In the genomic region with DNA sequence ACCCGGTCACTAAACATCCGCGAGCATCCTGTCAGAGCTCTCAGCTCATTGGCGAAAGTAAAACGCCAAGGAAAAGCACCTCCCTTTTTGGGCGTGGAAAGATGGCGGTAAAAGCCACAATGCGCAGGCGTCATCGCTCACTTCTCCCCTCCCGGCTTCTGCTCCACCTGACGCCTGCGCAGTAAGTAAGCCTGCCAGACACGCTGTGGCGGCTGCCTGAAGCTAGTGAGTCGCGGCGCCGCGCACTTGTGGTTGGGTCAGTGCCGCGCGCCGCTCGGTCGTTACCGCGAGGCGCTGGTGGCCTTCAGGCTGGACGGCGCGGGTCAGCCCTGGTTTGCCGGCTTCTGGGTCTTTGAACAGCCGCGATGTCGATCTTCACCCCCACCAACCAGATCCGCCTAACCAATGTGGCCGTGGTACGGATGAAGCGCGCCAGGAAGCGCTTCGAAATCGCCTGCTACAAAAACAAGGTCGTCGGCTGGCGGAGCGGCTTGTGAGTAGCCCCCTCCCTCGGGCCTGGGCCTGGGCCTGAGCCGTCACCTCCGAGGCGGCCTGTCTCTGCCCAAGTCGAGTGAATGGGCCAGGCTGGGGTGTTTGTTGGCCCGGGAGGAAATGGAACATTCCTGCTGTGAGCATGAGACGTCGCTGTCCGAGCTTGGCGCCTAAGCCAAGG, we compare ENCODE assay signal across 8 cellular contexts. TPM values are rescaled to one million over a fixed set of nuclear protein-coding genes. Genes with fewer than 3 reads are reported as not detected.
DNase-seq lines count a peak whose midpoint lies in the region; ATAC-seq and TF ChIP-seq lines count a peak whose summit lies in the region.
"Not testable (repeated sequence)": the region's sequence is repeated elsewhere in the genome, so short reads cannot be mapped to it uniquely, and the experiment has no call there.

No MANE protein-coding gene starts in this region.

- H3K4me3 ChIP-seq in GM23338 (peak overlapping the region; percentile 82), fibroblast of lung (replicated peaks in 1 of 4; ENCODE audit: control extremely low read depth in 1 of 4, insufficient read depth in 1 of 4, low read depth in 3 of 4, low read length in 4 of 4) (peak overlapping the region; percentile 30 to 69 (median 54))

- not testable (repeated sequence) for H3K4me1 Mint-ChIP-seq in GM23338
- peaks cover 8 to 40% (median 9%) of the 10 kb centered on the region in 3 donors for H3K4me1 Mint-ChIP-seq in naive B cell
- H3K4me1 Mint-ChIP-seq in stimulated activated effector memory CD8-positive, alpha-beta T cell treated with anti-CD3 and anti-CD28 coated beads, Interleukin-12 subunit alpha, Interleukin-12 subunit beta, amount 100 ng/mL, for 72 hours, result peaks cover 24% of the 10 kb centered on the region

- H3K27ac ChIP-seq in GM23338 (ENCODE audit: low read depth) (peak overlapping the region; percentile 78; the same call in 1 of the 2 replicates), fibroblast of lung (ENCODE audit: insufficient read depth, low read length) (peak overlapping the region; percentile 87)

- DNase-seq in Daoy (ENCODE audit: low read depth) (peak; percentile 100), GM23338 (ENCODE audit: low spot score) (peak; percentile 99), Kasumi-1 (lab: John Stamatoyannopoulos, UW) (peak; percentile 94 to 95), RKO (ENCODE audit: low spot score) (peak; percentile 98), fibroblast of lung (ENCODE audit: low read depth in 2 of 2) (peak; percentile 96 to 99), naive B cell (peak; percentile 95)
- DNase-seq in activated T-helper 1 cell treated with anti-CD3 and anti-CD28 coated beads, Interleukin-2, amount 50 U/mL, for 16 hours (ENCODE audit: low read depth in 1 of 2, low spot score in 1 of 2), result peak; percentile 90 to 92
- DNase-seq in stimulated activated effector memory CD8-positive, alpha-beta T cell treated with anti-CD3 and anti-CD28 coated beads, Interleukin-12 subunit alpha, Interleukin-12 subunit beta, amount 100 ng/mL, for 72 hours (ENCODE audit: low spot score in 2 of 2), result peak; percentile 86 to 99

- peak; percentile 63 for ATAC-seq in GM23338
- peak; percentile 41 to 51 for ATAC-seq in naive B cell (ENCODE audit: low read depth in 2 of 2)
- peak; percentile 74 for ATAC-seq in stimulated activated effector memory CD8-positive, alpha-beta T cell treated with anti-CD3 and anti-CD28 coated beads, Interleukin-12 subunit alpha, Interleukin-12 subunit beta, amount 100 ng/mL, for 72 hours

- peaks cover 13% of the 10 kb centered on the region for H3K27me3 Mint-ChIP-seq in GM23338 (ENCODE audit: insufficient read depth, low read depth, poor library complexity)
- H3K27me3 Mint-ChIP-seq in naive B cell, result not testable (repeated sequence)

- not testable (repeated sequence) for TF ChIP-seq CTCF in GM23338 (conservative IDR thresholded peaks at IDR 0.05; ENCODE audit: low read depth in 2 of 2); fibroblast of lung (conservative IDR thresholded peaks at IDR 0.05 in 1 of 2, IDR thresholded peaks at IDR 0.05 in 1 of 2; ENCODE audit: low read depth in 1 of 2, low read length in 2 of 2)

- H3K4me1 ChIP-seq in GM23338 (ENCODE audit: insufficient read depth), result peaks cover 11% of the 10 kb centered on the region
- H3K4me1 ChIP-seq in fibroblast of lung (ENCODE audit: control insufficient read depth, extremely low read depth, insufficient read depth, low read length), result not testable (repeated sequence)

- not testable (repeated sequence) for H3K9me2 ChIP-seq in GM23338 (ENCODE audit: insufficient read depth)

- H3K27me3 ChIP-seq in GM23338 (ENCODE audit: insufficient read depth); fibroblast of lung (ENCODE audit: control insufficient read depth, insufficient read depth, low read length): not testable (repeated sequence)

- peak overlapping the region; percentile 80 for H3K9ac ChIP-seq in fibroblast of lung (ENCODE audit: insufficient read depth, low read length)

- H3K9me3 ChIP-seq in fibroblast of lung (ENCODE audit: control insufficient read depth, insufficient read depth, low read depth, low read length), result not testable (repeated sequence)

- H3K79me2 ChIP-seq in GM23338 (replicated peaks; ENCODE audit: insufficient read depth) (peaks cover 43% of the 10 kb centered on the region), fibroblast of lung (ENCODE audit: control insufficient read depth, insufficient read depth, low read length) (peaks cover 19% of the 10 kb centered on the region)

- H3K4me3 Mint-ChIP-seq in GM23338 (peak overlapping the region; percentile 94), naive B cell (peak overlapping the region; percentile 94 to 100 (median 98))
- H3K4me3 Mint-ChIP-seq in stimulated activated effector memory CD8-positive, alpha-beta T cell treated with anti-CD3 and anti-CD28 coated beads, Interleukin-12 subunit alpha, Interleukin-12 subunit beta, amount 100 ng/mL, for 72 hours, result peak overlapping the region; percentile 91

- H3K27ac Mint-ChIP-seq in GM23338, result peak overlapping the region; percentile 91
- peak overlapping the region; percentile 98 to 99 (median 99) for H3K27ac Mint-ChIP-seq in naive B cell
- peak overlapping the region; percentile 97 for H3K27ac Mint-ChIP-seq in stimulated activated effector memory CD8-positive, alpha-beta T cell treated with anti-CD3 and anti-CD28 coated beads, Interleukin-12 subunit alpha, Interleukin-12 subunit beta, amount 100 ng/mL, for 72 hours

- H3F3A ChIP-seq in GM23338 (replicated peaks; ENCODE audit: low read depth), result not testable (repeated sequence)

- not testable (repeated sequence) for H3K9me3 Mint-ChIP-seq in GM23338; naive B cell; stimulated activated effector memory CD8-positive, alpha-beta T cell treated with anti-CD3 and anti-CD28 coated beads, Interleukin-12 subunit alpha, Interleukin-12 subunit beta, amount 100 ng/mL, for 72 hours

- not testable (repeated sequence) for H3K36me3 ChIP-seq in GM23338 (ENCODE audit: insufficient read depth); fibroblast of lung (ENCODE audit: control insufficient read depth, insufficient read depth, low read length)

- H2AFZ ChIP-seq in GM23338, result peak overlapping the region; percentile 78; the same call in 1 of the 2 replicates
- H2AFZ ChIP-seq in fibroblast of lung (ENCODE audit: low read length), result not testable (repeated sequence)

- H3K36me3 Mint-ChIP-seq in GM23338 (ENCODE audit: low read depth) (peaks cover 35% of the 10 kb centered on the region), naive B cell (peaks cover 0 to 15% of the 10 kb centered on the region in 2 donors)
- H3K36me3 Mint-ChIP-seq in stimulated activated effector memory CD8-positive, alpha-beta T cell treated with anti-CD3 and anti-CD28 coated beads, Interleukin-12 subunit alpha, Interleukin-12 subunit beta, amount 100 ng/mL, for 72 hours, result peaks cover 60% of the 10 kb centered on the region

- peak overlapping the region; percentile 80 for H3K4me2 ChIP-seq in GM23338
- not testable (repeated sequence) for H3K4me2 ChIP-seq in fibroblast of lung (ENCODE audit: extremely low read depth, insufficient read depth, low read length)

- H4K20me1 ChIP-seq in GM23338 (replicated peaks; ENCODE audit: insufficient read depth), result peaks cover 22% of the 10 kb centered on the region; the same call in 1 of the 2 replicates
- H4K20me1 ChIP-seq in fibroblast of lung (ENCODE audit: control insufficient read depth, extremely low read depth, insufficient read depth, low read length), result not testable (repeated sequence)

TF ChIP-seq in GM23338, 12 proteins besides CTCF, POLR2A, EP300 and RAD21:
- peak; percentile 53 for TF ChIP-seq CREB1 (CRISPR knock-in tag; IDR thresholded peaks at IDR 0.05; ENCODE audit: low read depth)
- peak; percentile 60; the same call in 1 of the 2 replicates for TF ChIP-seq ETS1 (IDR thresholded peaks at IDR 0.05)
- TF ChIP-seq POLR2AphosphoS5 (IDR thresholded peaks at IDR 0.05; ENCODE audit: low read depth), result peak; percentile 83

RNA-seq across cellular contexts. Expression of gene TYW1B, which starts 1.4 kb away (rescaled TPM):
- total RNA-seq in Daoy (2014; rRNA removed; shearing (Covaris generic)), result 1.9 and 4.5 TPM in 2 replicates
- 2.8 and 4.6 TPM in 2 replicates for total RNA-seq in GM23338 (2014; rRNA removed; shearing (Covaris generic))
- 5.6 and 6.2 TPM in 2 replicates for polyA plus RNA-seq in GM23338 (2016; fragmentation: Nextera tagmentation; extraction: Ambion mirVana)
- total RNA-seq in fibroblast of lung, result 2.6 and 6.1 TPM in 2 replicates
- polyA plus RNA-seq in fibroblast of lung, result 0.97 and 4.7 TPM in 2 replicates
- polyA plus RNA-seq in fibroblast of lung (2012), result 0.47 and 2.8 TPM in 2 replicates
- 0.07 and 3.5 TPM in 2 replicates for polyA minus RNA-seq in fibroblast of lung (ENCODE audit: low replicate concordance)
- polyA plus RNA-seq in naive B cell (ENCODE audit: low read depth in 6 of 6), result 1 to 10 TPM in 5 of 6 donors, under 1 TPM in 1; 0.34 to 4.1 (median 1.9) TPM

Comparison
In these comparisons a context has a peak if more than half of its experiments do, and no peak if none do; other contexts are left out.
1. Peak in every context shown above with its lines: DNase-seq, ATAC-seq, H3K4me3 ChIP-seq and H3K27ac ChIP-seq.